1 cellular context compared by ENCODE assay signal in genomic region chr13:63088226-63088625, GRCh38.
TF ChIP-seq lines count a peak whose summit lies in the region.

No MANE protein-coding gene starts in this region.

TF ChIP-seq in GM12878, 131 proteins besides CTCF, POLR2A, EP300 and RAD21 (continued from another document):
- TF ChIP-seq E4F1 (IDR thresholded peaks at IDR 0.05; ENCODE audit: borderline replicate concordance, partially characterized antibody) (no peak), IRF4 (IDR thresholded peaks at IDR 0.05; ENCODE audit: low read depth, low read length) (no peak), ZNF687 (IDR thresholded peaks at IDR 0.05) (no peak), DPF2 (IDR thresholded peaks at IDR 0.05) (no peak), CHD2 (IDR thresholded peaks at IDR 0.05; ENCODE audit: borderline replicate concordance, low read depth, low read length) (no peak), SRF (IDR thresholded peaks at IDR 0.05; ENCODE audit: low read depth in 2 of 2, low read length in 2 of 2) (no peak), WRNIP1 (IDR thresholded peaks at IDR 0.05; ENCODE audit: borderline replicate concordance, low read depth, low read length) (no peak), RFX5 (IDR thresholded peaks at IDR 0.05; ENCODE audit: low read depth, low read length) (no peak), ZNF24 (IDR thresholded peaks at IDR 0.05) (no peak), LARP7 (IDR thresholded peaks at IDR 0.05) (no peak), KAT2A (conservative IDR thresholded peaks at IDR 0.05; ENCODE audit: control insufficient read depth, low read depth, low read length) (no peak), EED (IDR thresholded peaks at IDR 0.05; ENCODE audit: low read depth) (no peak), NRF1 (conservative IDR thresholded peaks at IDR 0.05; ENCODE audit: low read depth, low read length) (no peak), CHD4 (IDR thresholded peaks at IDR 0.05) (no peak), BRCA1 (IDR thresholded peaks at IDR 0.05; ENCODE audit: low read depth, low read length) (no peak)
TF ChIP-seq in GM12878: peak in this region for 0.
